Comparison of ENCODE assay signal across 10 cellular contexts in the genomic region with DNA sequence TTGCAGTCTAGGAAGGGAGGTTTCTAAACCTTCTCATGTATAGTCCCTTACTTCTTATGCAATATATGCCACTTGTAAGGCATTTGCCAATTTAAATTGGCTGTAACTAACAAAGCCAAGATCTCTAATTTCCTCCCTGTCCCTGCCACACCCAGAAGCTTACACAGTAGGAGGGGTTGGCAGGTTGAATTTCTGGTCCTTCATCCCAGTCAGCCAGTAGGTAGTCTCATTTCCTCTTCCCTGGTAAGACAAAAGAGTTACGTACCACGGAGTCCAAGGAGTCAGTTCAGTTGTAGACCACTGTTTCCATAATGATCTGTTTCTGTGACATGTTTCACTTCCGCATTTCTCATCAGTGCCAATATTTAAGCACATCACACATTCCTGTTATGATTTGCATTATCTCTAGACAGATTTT. TPM values are rescaled to one million over a fixed set of nuclear protein-coding genes. Genes with fewer than 3 reads are reported as not detected.
DNase-seq lines count a peak whose midpoint lies in the region; ATAC-seq and TF ChIP-seq lines count a peak whose summit lies in the region.
"Had no signal": no experiment of that assay in that cellular context is flagged by ENCODE, and none has a peak within 500 bp of the region (broad histone marks: within the 10 kb centered on the region; RNA-seq: fewer than 3 reads in every experiment).

No MANE protein-coding gene starts in this region.

- ATAC-seq in GM18858 (IDR thresholded peaks at IDR 0.05; ENCODE audit: unreplicated experiment) (peak; percentile 53), HG02642 (IDR thresholded peaks at IDR 0.05; ENCODE audit: poor library complexity, unreplicated experiment) (peak; percentile 42), memory B cell (ENCODE audit: low read depth) (peak; percentile 60), HG02970 (IDR thresholded peaks at IDR 0.05; ENCODE audit: low FRiP score, unreplicated experiment) (no peak)
- ATAC-seq: gastrocnemius medialis had no signal

- no peak overlapping the region for H3K9ac ChIP-seq in MM.1S (ENCODE audit: low read length)

- H2AFZ ChIP-seq in MM.1S (ENCODE audit: low read length), result no peak overlapping the region

- no peaks in the 10 kb centered on the region for H3K27me3 ChIP-seq in MM.1S (replicated peaks; ENCODE audit: insufficient read depth, low read length)
- H3K27me3 ChIP-seq: gastrocnemius medialis had no signal

- H3K79me2 ChIP-seq in MM.1S (ENCODE audit: low read length), result no peaks in the 10 kb centered on the region

- H3K4me1 Mint-ChIP-seq in memory B cell, result peaks cover 26% of the 10 kb centered on the region
- H3K4me1 Mint-ChIP-seq in type B pancreatic cell (ENCODE audit: unreplicated experiment), result no peaks in the 10 kb centered on the region

- peak overlapping the region; percentile 39 for H3K4me2 ChIP-seq in MM.1S (ENCODE audit: low read depth, low read length)

- H3K4me1 ChIP-seq in MM.1S (ENCODE audit: low read length), result peaks cover 20% of the 10 kb centered on the region

- H3K27ac ChIP-seq in MM.1S (ENCODE audit: low read length) (peak overlapping the region; percentile 58; the same call in 1 of the 2 replicates), coronary artery (no peak overlapping the region)
- H3K27ac ChIP-seq: gastrocnemius medialis had no signal

- H3K9me3 Mint-ChIP-seq in memory B cell (peaks cover 5% of the 10 kb centered on the region), type B pancreatic cell (peaks cover 6% of the 10 kb centered on the region)

- no peaks in the 10 kb centered on the region for H3K9me3 ChIP-seq in MM.1S (replicated peaks; ENCODE audit: insufficient read depth, low read length)

- DNase-seq in MM.1S, result peak; percentile 33
- peak; percentile 29 to 45 for DNase-seq in memory B cell (ENCODE audit: low spot score in 2 of 2)
- DNase-seq in GOT3 (lab: John Stamatoyannopoulos, UW), result no peak
- no peak for DNase-seq in coronary artery (ENCODE audit: low spot score)
- DNase-seq in type B pancreatic cell (ENCODE audit: extremely low spot score, unreplicated experiment), result no peak
- DNase-seq: gastrocnemius medialis had no signal

- H3K9me2 ChIP-seq in MM.1S (replicated peaks; ENCODE audit: insufficient read depth, low read length), result no peaks in the 10 kb centered on the region

- no peaks in the 10 kb centered on the region for H3K36me3 ChIP-seq in MM.1S (replicated peaks; ENCODE audit: insufficient read depth, low read length)
- H3K36me3 ChIP-seq: gastrocnemius medialis had no signal

- H3K36me3 Mint-ChIP-seq in memory B cell (peaks cover 3% of the 10 kb centered on the region), type B pancreatic cell (peaks cover 6% of the 10 kb centered on the region)

- no peak overlapping the region for H3K4me3 ChIP-seq in MM.1S (ENCODE audit: low read length)
- no peak overlapping the region for H3K4me3 ChIP-seq in coronary artery
- H3K4me3 ChIP-seq: gastrocnemius medialis had no signal

- H4K20me1 ChIP-seq in MM.1S (ENCODE audit: insufficient read depth, low read length), result no peaks in the 10 kb centered on the region

- TF ChIP-seq CTCF in MM.1S (IDR thresholded peaks at IDR 0.05; ENCODE audit: low read length) (no peak), coronary artery (IDR thresholded peaks at IDR 0.05) (no peak), type B pancreatic cell (conservative IDR thresholded peaks at IDR 0.05) (no peak)

- H3K27me3 Mint-ChIP-seq in memory B cell, result no peaks in the 10 kb centered on the region
- peaks cover 5% of the 10 kb centered on the region for H3K27me3 Mint-ChIP-seq in type B pancreatic cell

- peak overlapping the region; percentile 93 for H3K4me3 Mint-ChIP-seq in memory B cell
- H3K4me3 Mint-ChIP-seq in type B pancreatic cell, result no peak overlapping the region

- peaks cover 11% of the 10 kb centered on the region for H3F3A ChIP-seq in MM.1S (ENCODE audit: insufficient read depth, low read length)

- H3K27ac Mint-ChIP-seq in memory B cell (peak overlapping the region; percentile 95), type B pancreatic cell (no peak overlapping the region)

RNA-seq across cellular contexts. Expression of a gene that starts 47.0 kb away (rescaled TPM):
- total RNA-seq in type B pancreatic cell (ENCODE audit: low replicate concordance), result 21.1 and 30.5 TPM in 2 replicates
- total RNA-seq: T-helper 2 cell treated with Interferon-gamma antibody and Interleukin-4, amounts not matched to agents 100 ng/mL and 5 ng/mL, for 36 hours had no signal

Comparison
In these comparisons a context has a peak if more than half of its experiments do, and no peak if none do; other contexts are left out.
1. DNase-seq: peak in MM.1S (single experiment) and memory B cell (2 of 2); none in GOT3 (single experiment), coronary artery (single experiment) and type B pancreatic cell (single experiment).